In the genomic region with DNA sequence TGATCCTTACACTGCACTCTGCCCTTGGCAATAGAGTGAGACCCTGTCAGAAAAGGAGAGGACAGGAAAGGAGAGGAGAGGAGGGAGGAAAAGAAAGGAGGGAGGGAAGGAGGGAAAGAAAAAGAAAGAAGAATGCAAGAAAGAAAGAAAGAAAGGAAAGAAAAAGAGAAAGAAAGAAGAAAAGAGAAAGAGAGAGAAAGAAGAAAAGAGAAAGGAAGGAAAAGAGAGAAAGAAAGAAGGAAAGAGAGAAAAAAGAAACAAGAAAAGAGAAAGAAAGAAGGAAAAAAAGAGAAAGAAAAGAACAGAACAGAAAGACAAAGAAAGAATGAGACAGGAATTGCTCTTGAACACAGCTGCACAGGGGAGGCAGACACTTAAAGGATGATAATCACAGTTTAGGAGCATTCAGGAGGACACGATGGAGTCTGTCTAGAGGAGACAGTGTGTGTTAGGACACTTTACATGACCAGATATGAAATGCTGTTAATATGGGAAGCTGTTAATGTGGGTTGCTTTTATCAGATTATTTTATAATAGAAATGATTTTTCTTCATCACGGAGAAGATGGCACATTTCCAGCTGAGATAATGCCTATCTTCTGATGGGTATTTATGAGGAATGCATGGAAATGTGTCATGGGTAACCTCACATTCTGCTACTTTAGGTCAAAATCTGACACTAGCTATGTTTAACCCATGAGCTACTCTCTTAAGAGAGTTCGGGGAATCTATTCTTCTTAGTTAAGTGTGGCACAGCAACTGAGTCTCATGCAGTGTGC, we compare ENCODE assay signal across 20 cellular contexts.
A peak's percentile ranks its signal among the peaks of the same experiment; 100 is the strongest.
DNase-seq lines count a peak whose midpoint lies in the region; ATAC-seq and TF ChIP-seq lines count a peak whose summit lies in the region.
"Had no signal": no experiment of that assay in that cellular context is flagged by ENCODE, and none has a peak within 500 bp of the region (broad histone marks: within the 10 kb centered on the region; RNA-seq: fewer than 3 reads in every experiment).

No MANE protein-coding gene starts in this region.

- peak overlapping the region; percentile 42 for H2BK5ac ChIP-seq in IMR-90 (ENCODE audit: low read depth, low read length, poor library complexity, severe bottlenecking)

- no peak overlapping the region for H3K27ac ChIP-seq in IMR-90 (ENCODE audit: insufficient read depth, low read length)
- H3K27ac ChIP-seq in brain microvascular endothelial cell, result no peak overlapping the region

- peak overlapping the region; percentile 48 for H2BK120ac ChIP-seq in IMR-90 (ENCODE audit: low read depth, low read length)

- no peak overlapping the region; the same call in 1 of the 2 replicates for H4K91ac ChIP-seq in IMR-90 (ENCODE audit: insufficient read depth, low read depth, low read length)

- no peak overlapping the region for H4K8ac ChIP-seq in IMR-90 (ENCODE audit: low read depth in 2 of 2, low read length in 2 of 2)

- H3K9me1 ChIP-seq in IMR-90 (ENCODE audit: insufficient read depth, low read length), result peaks cover 5% of the 10 kb centered on the region

- BruUV-seq in IMR-90 (replicated peaks; lab: Mats Ljungman, UMichigan), result no TSS peak

- no peak overlapping the region for H2AFZ ChIP-seq in IMR-90 (replicated peaks; ENCODE audit: low read length, poor library complexity)

- H3K36me3 ChIP-seq in IMR-90 (ENCODE audit: control insufficient read depth, insufficient read depth, low read length) (no peaks in the 10 kb centered on the region), brain microvascular endothelial cell (replicated peaks) (no peaks in the 10 kb centered on the region)

- no peak overlapping the region for H2AK5ac ChIP-seq in IMR-90 (ENCODE audit: low read depth, low read length)

- CTCF ChIA-PET in IMR-90 (lab: Yijun Ruan, JAX), result no interaction called here

- TF ChIP-seq RAD21 in IMR-90 (IDR thresholded peaks at IDR 0.05; ENCODE audit: low read length), result no peak

- H3K4me1 Mint-ChIP-seq in osteocyte (ENCODE audit: unreplicated experiment), result peaks cover 28% of the 10 kb centered on the region
- H3K4me1 Mint-ChIP-seq: CD4-positive, alpha-beta memory T cell had no signal

- H3K18ac ChIP-seq in IMR-90 (ENCODE audit: low read depth, low read length), result peak overlapping the region; percentile 45; the same call in 1 of the 2 replicates

- no peak overlapping the region for H3K4me2 ChIP-seq in IMR-90 (ENCODE audit: low read depth, low read length)

- no peaks in the 10 kb centered on the region for H3K9me3 ChIP-seq in IMR-90 (ENCODE audit: control insufficient read depth, insufficient read depth, low read length)

- dilution Hi-C loops in IMR-90 (cut with HindIII; ENCODE audit: low sequenced_read_pairs, unreplicated experiment), result no loop called here

- DNase-seq in EH (ENCODE audit: low read depth) (peak; percentile 57), IMR-90 (no peak), brain microvascular endothelial cell (peak; percentile 20), osteocyte (ENCODE audit: extremely low spot score, unreplicated experiment) (peak; percentile 8), HuH-7.5 (ENCODE audit: low spot score) (no peak), NCI-H146 (lab: John Stamatoyannopoulos, UW) (no peak)
- DNase-seq: CD4-positive, alpha-beta memory T cell; GOT3; Karpas-422; MM.1S; NCI-H1092 treated with DMSO at 0.1 percent for 48 hours; NCI-H1694 treated with DMSO at 0.1 percent for 48 hours; NCI-H2107; NCI-H345; NCI-H526 treated with DMSO at 0.1 percent for 48 hours; OCI-M1; RPMI8226; SW 1271 had no signal

- peaks cover 12% of the 10 kb centered on the region for H3K4me1 ChIP-seq in IMR-90 (ENCODE audit: control insufficient read depth, insufficient read depth, low read length)

- H3K23ac ChIP-seq in IMR-90 (ENCODE audit: low read depth, low read length), result 0 out of 2 replicates have a peak overlapping the region, but pooled peaks have one; percentile 72

- TF ChIP-seq CTCF in IMR-90 (conservative IDR thresholded peaks at IDR 0.05; ENCODE audit: low read depth, low read length) (no peak), brain microvascular endothelial cell (IDR thresholded peaks at IDR 0.05; ENCODE audit: low read depth, low read length, missing control alignments) (no peak), osteocyte (IDR thresholded peaks at IDR 0.05) (no peak)

- intact Hi-C loops in IMR-90 (cut with micrococcal nuclease), result no loop called here

- no peak overlapping the region for H2AK9ac ChIP-seq in IMR-90 (replicated peaks; ENCODE audit: low read depth, low read length, poor library complexity)

- H3K56ac ChIP-seq in IMR-90 (ENCODE audit: extremely low read depth, insufficient read depth, low read length), result no peak overlapping the region

- H3K27ac Mint-ChIP-seq in osteocyte (ENCODE audit: unreplicated experiment), result no peak overlapping the region
- H3K27ac Mint-ChIP-seq: CD4-positive, alpha-beta memory T cell had no signal

- peak overlapping the region; percentile 78; the same call in 1 of the 2 replicates for H3K14ac ChIP-seq in IMR-90 (replicated peaks; ENCODE audit: low read depth, low read length)

- ATAC-seq in IMR-90 (ENCODE audit: low read depth) (no peak), HG03039 (IDR thresholded peaks at IDR 0.05; ENCODE audit: unreplicated experiment) (no peak)
- ATAC-seq: GM12878 had no signal

- TF ChIP-seq POLR2A in IMR-90 (IDR thresholded peaks at IDR 0.05; ENCODE audit: low read depth, low read length), result no peak

- H4K20me1 ChIP-seq in IMR-90 (ENCODE audit: insufficient read depth, low read length), result peaks cover 5% of the 10 kb centered on the region; the same call in 1 of the 2 replicates

- H3K4me3 ChIP-seq in IMR-90 (ENCODE audit: insufficient read depth, low read depth, low read length), result no peak overlapping the region
- no peak overlapping the region for H3K4me3 ChIP-seq in brain microvascular endothelial cell (ENCODE audit: low read depth, low read length)
- H3K4me3 ChIP-seq: GM12878 had no signal

- H3K27me3 Mint-ChIP-seq in osteocyte (ENCODE audit: unreplicated experiment), result no peaks in the 10 kb centered on the region

- H3K9ac ChIP-seq in IMR-90 (ENCODE audit: low read depth, low read length), result no peak overlapping the region

- no peak overlapping the region for H3K4me3 Mint-ChIP-seq in osteocyte (ENCODE audit: unreplicated experiment)
- H3K4me3 Mint-ChIP-seq: CD4-positive, alpha-beta memory T cell had no signal

- WGBS in IMR-90 (ENCODE audit: extremely low coverage in 2 of 2, insufficient read length in 1 of 2), 2 experiments, result no CpG with 5 or more reads among the region's 3 CpGs

- H3K36me3 Mint-ChIP-seq in osteocyte (ENCODE audit: unreplicated experiment), result no peaks in the 10 kb centered on the region
- H3K36me3 Mint-ChIP-seq: CD4-positive, alpha-beta memory T cell had no signal

- H3K9me3 Mint-ChIP-seq in osteocyte (ENCODE audit: unreplicated experiment), result peaks cover 5% of the 10 kb centered on the region
- H3K9me3 Mint-ChIP-seq: CD4-positive, alpha-beta memory T cell had no signal

- H4K5ac ChIP-seq in IMR-90 (ENCODE audit: low read depth, low read length), result no peak overlapping the region

- H2BK20ac ChIP-seq in IMR-90 (ENCODE audit: low read depth, low read length), result peak overlapping the region; percentile 44; the same call in 1 of the 2 replicates

- H3K4ac ChIP-seq in IMR-90 (ENCODE audit: low read depth, low read length), result peak overlapping the region; percentile 52

- in situ Hi-C loops in IMR-90 (cut with MboI; ENCODE audit: low sequenced_read_pairs), result no loop called here
- in situ Hi-C loops in brain microvascular endothelial cell (cut with HindIII; ENCODE audit: low pct_ligation_motif_present, low sequenced_read_pairs), result no loop called here

- POLR2A ChIA-PET in IMR-90 (lab: Charles Lee; ENCODE audit: unreplicated experiment), result no interaction called here

- H3K27me3 ChIP-seq in IMR-90 (ENCODE audit: control insufficient read depth, insufficient read depth, low read length), result no peaks in the 10 kb centered on the region
- H3K27me3 ChIP-seq in brain microvascular endothelial cell (replicated peaks), result no peaks in the 10 kb centered on the region

- no peaks in the 10 kb centered on the region for H3K79me1 ChIP-seq in IMR-90 (ENCODE audit: low read depth in 1 of 2, low read length in 2 of 2)

- H2BK15ac ChIP-seq in IMR-90 (ENCODE audit: low read depth, low read length), result no peak overlapping the region

TF ChIP-seq in IMR-90, 13 proteins besides CTCF, POLR2A, EP300 and RAD21:
- TF ChIP-seq CHD1 (IDR thresholded peaks at IDR 0.05; ENCODE audit: low read depth, low read length) (no peak), RFX5 (IDR thresholded peaks at IDR 0.05; ENCODE audit: low read depth, low read length) (no peak), MAZ (IDR thresholded peaks at IDR 0.05; ENCODE audit: borderline replicate concordance, low read depth, low read length) (no peak), SMC3 (IDR thresholded peaks at IDR 0.05; ENCODE audit: low read depth, low read length) (no peak), NFE2L2 (IDR thresholded peaks at IDR 0.05; ENCODE audit: low read depth, low read length) (no peak), MAFK (IDR thresholded peaks at IDR 0.05; ENCODE audit: low read depth, low read length) (no peak), BHLHE40 (IDR thresholded peaks at IDR 0.05; ENCODE audit: low read depth, low read length) (no peak), CEBPB (IDR thresholded peaks at IDR 0.05; ENCODE audit: low read depth, low read length) (no peak), MXI1 (IDR thresholded peaks at IDR 0.05; ENCODE audit: borderline replicate concordance, low read depth, low read length) (no peak)
- TF ChIP-seq, protein P1, sequence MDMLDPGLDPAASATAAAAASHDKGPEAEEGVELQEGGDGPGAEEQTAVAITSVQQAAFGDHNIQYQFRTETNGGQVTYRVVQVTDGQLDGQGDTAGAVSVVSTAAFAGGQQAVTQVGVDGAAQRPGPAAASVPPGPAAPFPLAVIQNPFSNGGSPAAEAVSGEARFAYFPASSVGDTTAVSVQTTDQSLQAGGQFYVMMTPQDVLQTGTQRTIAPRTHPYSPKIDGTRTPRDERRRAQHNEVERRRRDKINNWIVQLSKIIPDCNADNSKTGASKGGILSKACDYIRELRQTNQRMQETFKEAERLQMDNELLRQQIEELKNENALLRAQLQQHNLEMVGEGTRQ (IDR thresholded peaks at IDR 0.05; ENCODE audit: low read depth, low read length), result no peak
- TF ChIP-seq, protein P2, sequence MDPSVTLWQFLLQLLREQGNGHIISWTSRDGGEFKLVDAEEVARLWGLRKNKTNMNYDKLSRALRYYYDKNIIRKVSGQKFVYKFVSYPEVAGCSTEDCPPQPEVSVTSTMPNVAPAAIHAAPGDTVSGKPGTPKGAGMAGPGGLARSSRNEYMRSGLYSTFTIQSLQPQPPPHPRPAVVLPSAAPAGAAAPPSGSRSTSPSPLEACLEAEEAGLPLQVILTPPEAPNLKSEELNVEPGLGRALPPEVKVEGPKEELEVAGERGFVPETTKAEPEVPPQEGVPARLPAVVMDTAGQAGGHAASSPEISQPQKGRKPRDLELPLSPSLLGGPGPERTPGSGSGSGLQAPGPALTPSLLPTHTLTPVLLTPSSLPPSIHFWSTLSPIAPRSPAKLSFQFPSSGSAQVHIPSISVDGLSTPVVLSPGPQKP (IDR thresholded peaks at IDR 0.05; ENCODE audit: borderline replicate concordance, low read depth, low read length), result no peak

Comparison
In these comparisons a context has a peak if more than half of its experiments do, and no peak if none do; other contexts are left out.
1. DNase-seq: peak in EH (single experiment), brain microvascular endothelial cell (single experiment) and osteocyte (single experiment); none in IMR-90 (single experiment), HuH-7.5 (single experiment) and NCI-H146 (single experiment).